1 cellular context compared by ENCODE assay signal in the genomic region with DNA sequence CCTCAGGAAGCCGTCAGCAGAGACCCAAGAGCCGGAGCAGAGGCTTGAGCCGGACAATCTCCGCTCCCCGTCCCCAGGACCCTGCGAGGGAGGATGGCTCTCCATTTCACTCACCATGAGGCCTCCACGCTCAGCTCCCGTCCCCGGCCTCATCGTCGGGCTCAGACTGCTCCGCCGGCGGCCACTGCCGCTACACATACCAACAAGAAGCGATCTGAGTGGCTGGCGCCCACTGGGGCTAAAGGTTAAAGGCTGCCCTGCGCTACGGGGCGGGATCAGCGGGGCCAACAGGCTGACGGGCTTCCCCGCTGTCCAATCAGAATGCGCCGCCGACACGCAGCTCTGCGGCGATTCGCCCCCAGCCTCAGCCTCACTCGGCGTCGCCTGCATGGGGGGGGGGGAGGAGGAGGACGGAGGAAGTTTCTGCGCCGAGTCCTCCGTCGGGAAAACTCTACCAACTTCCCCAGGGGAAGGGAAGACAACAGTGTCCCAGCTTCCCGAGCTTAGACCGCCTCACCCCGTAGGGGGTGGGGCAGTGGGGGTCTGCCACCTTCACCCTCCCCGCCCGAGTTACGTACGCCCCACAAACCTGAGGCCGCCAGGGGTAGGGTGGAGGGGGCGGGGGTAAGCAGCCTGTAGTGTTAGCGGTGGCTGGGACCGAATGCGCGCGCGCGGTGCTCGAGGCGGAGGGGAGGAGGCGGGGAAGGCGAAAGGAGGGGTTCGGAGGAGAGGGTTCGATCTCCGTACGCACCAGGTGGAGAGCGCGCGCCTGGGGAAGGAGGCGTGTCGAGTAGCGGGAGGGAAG.
TF ChIP-seq lines count a peak whose summit lies in the region.

A gene (minus strand): TSS at position 220 of the 805 bp plus-strand sequence. CDS start 22 bp downstream, at position 198.

TF ChIP-seq in HepG2, 621 proteins besides CTCF, POLR2A, EP300 and RAD21 (continued from another document and continues in another):
- TF ChIP-seq, protein P1, sequence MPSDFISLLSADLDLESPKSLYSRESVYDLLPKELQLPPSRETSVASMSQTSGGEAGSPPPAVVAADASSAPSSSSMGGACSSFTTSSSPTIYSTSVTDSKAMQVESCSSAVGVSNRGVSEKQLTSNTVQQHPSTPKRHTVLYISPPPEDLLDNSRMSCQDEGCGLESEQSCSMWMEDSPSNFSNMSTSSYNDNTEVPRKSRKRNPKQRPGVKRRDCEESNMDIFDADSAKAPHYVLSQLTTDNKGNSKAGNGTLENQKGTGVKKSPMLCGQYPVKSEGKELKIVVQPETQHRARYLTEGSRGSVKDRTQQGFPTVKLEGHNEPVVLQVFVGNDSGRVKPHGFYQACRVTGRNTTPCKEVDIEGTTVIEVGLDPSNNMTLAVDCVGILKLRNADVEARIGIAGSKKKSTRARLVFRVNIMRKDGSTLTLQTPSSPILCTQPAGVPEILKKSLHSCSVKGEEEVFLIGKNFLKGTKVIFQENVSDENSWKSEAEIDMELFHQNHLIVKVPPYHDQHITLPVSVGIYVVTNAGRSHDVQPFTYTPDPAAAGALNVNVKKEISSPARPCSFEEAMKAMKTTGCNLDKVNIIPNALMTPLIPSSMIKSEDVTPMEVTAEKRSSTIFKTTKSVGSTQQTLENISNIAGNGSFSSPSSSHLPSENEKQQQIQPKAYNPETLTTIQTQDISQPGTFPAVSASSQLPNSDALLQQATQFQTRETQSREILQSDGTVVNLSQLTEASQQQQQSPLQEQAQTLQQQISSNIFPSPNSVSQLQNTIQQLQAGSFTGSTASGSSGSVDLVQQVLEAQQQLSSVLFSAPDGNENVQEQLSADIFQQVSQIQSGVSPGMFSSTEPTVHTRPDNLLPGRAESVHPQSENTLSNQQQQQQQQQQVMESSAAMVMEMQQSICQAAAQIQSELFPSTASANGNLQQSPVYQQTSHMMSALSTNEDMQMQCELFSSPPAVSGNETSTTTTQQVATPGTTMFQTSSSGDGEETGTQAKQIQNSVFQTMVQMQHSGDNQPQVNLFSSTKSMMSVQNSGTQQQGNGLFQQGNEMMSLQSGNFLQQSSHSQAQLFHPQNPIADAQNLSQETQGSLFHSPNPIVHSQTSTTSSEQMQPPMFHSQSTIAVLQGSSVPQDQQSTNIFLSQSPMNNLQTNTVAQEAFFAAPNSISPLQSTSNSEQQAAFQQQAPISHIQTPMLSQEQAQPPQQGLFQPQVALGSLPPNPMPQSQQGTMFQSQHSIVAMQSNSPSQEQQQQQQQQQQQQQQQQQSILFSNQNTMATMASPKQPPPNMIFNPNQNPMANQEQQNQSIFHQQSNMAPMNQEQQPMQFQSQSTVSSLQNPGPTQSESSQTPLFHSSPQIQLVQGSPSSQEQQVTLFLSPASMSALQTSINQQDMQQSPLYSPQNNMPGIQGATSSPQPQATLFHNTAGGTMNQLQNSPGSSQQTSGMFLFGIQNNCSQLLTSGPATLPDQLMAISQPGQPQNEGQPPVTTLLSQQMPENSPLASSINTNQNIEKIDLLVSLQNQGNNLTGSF (CRISPR knock-in tag; IDR thresholded peaks at IDR 0.05): no peak
- no peak for TF ChIP-seq ZNF326 (CRISPR knock-in tag; IDR thresholded peaks at IDR 0.05; ENCODE audit: borderline replicate concordance)
- peak in 1 of 2 experiments; percentile 72; a peak in 1 of 4 replicates for TF ChIP-seq KLF16 (CRISPR knock-in tag; IDR thresholded peaks at IDR 0.05)
- no peak for TF ChIP-seq SYNCRIP (IDR thresholded peaks at IDR 0.05; ENCODE audit: insufficient read depth, low read depth, low read length)
- TF ChIP-seq NR2F2 (IDR thresholded peaks at IDR 0.05; ENCODE audit: borderline replicate concordance, low read depth): peak; percentile 81; the same call in 1 of the 2 replicates
- no peak for TF ChIP-seq MBNL3 (CRISPR knock-in tag; conservative IDR thresholded peaks at IDR 0.05)
- no peak for TF ChIP-seq MIXL1 (CRISPR knock-in tag; IDR thresholded peaks at IDR 0.05)
- peak; percentile 89; the same call in 1 of the 2 replicates for TF ChIP-seq ZNF572 (CRISPR knock-in tag; IDR thresholded peaks at IDR 0.05)
- TF ChIP-seq ZNF33A (CRISPR knock-in tag; IDR thresholded peaks at IDR 0.05; ENCODE audit: borderline replicate concordance): no peak
- TF ChIP-seq ZNF101 (CRISPR knock-in tag; IDR thresholded peaks at IDR 0.05; ENCODE audit: borderline replicate concordance, low read depth): 0 out of 2 replicates have a peak, but pooled peaks have one; percentile 66
- TF ChIP-seq ISX (CRISPR knock-in tag; conservative IDR thresholded peaks at IDR 0.05): 0 out of 2 replicates have a peak, but pooled peaks have one; percentile 5
- peak; percentile 99 for TF ChIP-seq ZNF34 (CRISPR knock-in tag; IDR thresholded peaks at IDR 0.05; ENCODE audit: borderline replicate concordance)
- TF ChIP-seq DNMT1 (CRISPR knock-in tag; IDR thresholded peaks at IDR 0.05): 0 out of 2 replicates have a peak, but pooled peaks have one; percentile 32
- no peak; the same call in 1 of the 2 replicates for TF ChIP-seq EHMT2 (IDR thresholded peaks at IDR 0.05; ENCODE audit: borderline replicate concordance, low read depth, low read length)
- peak; percentile 96 for TF ChIP-seq GLI4 (CRISPR knock-in tag; IDR thresholded peaks at IDR 0.05; ENCODE audit: borderline replicate concordance)
- TF ChIP-seq REL (CRISPR knock-in tag; conservative IDR thresholded peaks at IDR 0.05): peak; percentile 83
- peak; percentile 83; the same call in 1 of the 2 replicates for TF ChIP-seq ZNF335 (CRISPR knock-in tag; IDR thresholded peaks at IDR 0.05)
- TF ChIP-seq, protein P2, sequence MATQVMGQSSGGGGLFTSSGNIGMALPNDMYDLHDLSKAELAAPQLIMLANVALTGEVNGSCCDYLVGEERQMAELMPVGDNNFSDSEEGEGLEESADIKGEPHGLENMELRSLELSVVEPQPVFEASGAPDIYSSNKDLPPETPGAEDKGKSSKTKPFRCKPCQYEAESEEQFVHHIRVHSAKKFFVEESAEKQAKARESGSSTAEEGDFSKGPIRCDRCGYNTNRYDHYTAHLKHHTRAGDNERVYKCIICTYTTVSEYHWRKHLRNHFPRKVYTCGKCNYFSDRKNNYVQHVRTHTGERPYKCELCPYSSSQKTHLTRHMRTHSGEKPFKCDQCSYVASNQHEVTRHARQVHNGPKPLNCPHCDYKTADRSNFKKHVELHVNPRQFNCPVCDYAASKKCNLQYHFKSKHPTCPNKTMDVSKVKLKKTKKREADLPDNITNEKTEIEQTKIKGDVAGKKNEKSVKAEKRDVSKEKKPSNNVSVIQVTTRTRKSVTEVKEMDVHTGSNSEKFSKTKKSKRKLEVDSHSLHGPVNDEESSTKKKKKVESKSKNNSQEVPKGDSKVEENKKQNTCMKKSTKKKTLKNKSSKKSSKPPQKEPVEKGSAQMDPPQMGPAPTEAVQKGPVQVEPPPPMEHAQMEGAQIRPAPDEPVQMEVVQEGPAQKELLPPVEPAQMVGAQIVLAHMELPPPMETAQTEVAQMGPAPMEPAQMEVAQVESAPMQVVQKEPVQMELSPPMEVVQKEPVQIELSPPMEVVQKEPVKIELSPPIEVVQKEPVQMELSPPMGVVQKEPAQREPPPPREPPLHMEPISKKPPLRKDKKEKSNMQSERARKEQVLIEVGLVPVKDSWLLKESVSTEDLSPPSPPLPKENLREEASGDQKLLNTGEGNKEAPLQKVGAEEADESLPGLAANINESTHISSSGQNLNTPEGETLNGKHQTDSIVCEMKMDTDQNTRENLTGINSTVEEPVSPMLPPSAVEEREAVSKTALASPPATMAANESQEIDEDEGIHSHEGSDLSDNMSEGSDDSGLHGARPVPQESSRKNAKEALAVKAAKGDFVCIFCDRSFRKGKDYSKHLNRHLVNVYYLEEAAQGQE (IDR thresholded peaks at IDR 0.05; ENCODE audit: borderline replicate concordance in 1 of 2, low read depth in 1 of 2, low read length in 2 of 2): peak in 1 of 2 experiments; percentile 22; a peak in 1 of 4 replicates
- no peak for TF ChIP-seq SATB2 (CRISPR knock-in tag; IDR thresholded peaks at IDR 0.05)
- TF ChIP-seq ZNF510 (CRISPR knock-in tag; IDR thresholded peaks at IDR 0.05; ENCODE audit: low read depth): peak; percentile 99
- TF ChIP-seq, protein P3, sequence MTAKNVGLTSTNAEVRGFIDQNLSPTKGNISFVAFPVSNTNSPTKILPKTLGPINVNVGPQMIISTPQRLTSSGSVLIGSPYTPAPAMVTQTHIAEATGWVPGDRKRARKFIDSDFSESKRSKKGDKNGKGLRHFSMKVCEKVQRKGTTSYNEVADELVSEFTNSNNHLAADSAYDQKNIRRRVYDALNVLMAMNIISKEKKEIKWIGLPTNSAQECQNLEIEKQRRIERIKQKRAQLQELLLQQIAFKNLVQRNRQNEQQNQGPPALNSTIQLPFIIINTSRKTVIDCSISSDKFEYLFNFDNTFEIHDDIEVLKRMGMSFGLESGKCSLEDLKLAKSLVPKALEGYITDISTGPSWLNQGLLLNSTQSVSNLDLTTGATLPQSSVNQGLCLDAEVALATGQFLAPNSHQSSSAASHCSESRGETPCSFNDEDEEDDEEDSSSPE (CRISPR knock-in tag; IDR thresholded peaks at IDR 0.05): peak; percentile 62; the same call in 1 of the 2 replicates
- TF ChIP-seq NKX3-1 (CRISPR knock-in tag; IDR thresholded peaks at IDR 0.05): 0 out of 2 replicates have a peak, but pooled peaks have one; percentile 17
- TF ChIP-seq EEA1 (CRISPR knock-in tag; IDR thresholded peaks at IDR 0.05; ENCODE audit: borderline replicate concordance): peak; percentile 63; the same call in 1 of the 2 replicates
- TF ChIP-seq, protein P4, sequence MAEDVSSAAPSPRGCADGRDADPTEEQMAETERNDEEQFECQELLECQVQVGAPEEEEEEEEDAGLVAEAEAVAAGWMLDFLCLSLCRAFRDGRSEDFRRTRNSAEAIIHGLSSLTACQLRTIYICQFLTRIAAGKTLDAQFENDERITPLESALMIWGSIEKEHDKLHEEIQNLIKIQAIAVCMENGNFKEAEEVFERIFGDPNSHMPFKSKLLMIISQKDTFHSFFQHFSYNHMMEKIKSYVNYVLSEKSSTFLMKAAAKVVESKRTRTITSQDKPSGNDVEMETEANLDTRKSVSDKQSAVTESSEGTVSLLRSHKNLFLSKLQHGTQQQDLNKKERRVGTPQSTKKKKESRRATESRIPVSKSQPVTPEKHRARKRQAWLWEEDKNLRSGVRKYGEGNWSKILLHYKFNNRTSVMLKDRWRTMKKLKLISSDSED (CRISPR knock-in tag; IDR thresholded peaks at IDR 0.05): no peak
- TF ChIP-seq, protein P5, sequence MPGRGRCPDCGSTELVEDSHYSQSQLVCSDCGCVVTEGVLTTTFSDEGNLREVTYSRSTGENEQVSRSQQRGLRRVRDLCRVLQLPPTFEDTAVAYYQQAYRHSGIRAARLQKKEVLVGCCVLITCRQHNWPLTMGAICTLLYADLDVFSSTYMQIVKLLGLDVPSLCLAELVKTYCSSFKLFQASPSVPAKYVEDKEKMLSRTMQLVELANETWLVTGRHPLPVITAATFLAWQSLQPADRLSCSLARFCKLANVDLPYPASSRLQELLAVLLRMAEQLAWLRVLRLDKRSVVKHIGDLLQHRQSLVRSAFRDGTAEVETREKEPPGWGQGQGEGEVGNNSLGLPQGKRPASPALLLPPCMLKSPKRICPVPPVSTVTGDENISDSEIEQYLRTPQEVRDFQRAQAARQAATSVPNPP (CRISPR knock-in tag; IDR thresholded peaks at IDR 0.05): 0 out of 2 replicates have a peak, but pooled peaks have one; percentile 22
- no peak for TF ChIP-seq TP53 (CRISPR knock-in tag; conservative IDR thresholded peaks at IDR 0.05)
- TF ChIP-seq, protein P6, sequence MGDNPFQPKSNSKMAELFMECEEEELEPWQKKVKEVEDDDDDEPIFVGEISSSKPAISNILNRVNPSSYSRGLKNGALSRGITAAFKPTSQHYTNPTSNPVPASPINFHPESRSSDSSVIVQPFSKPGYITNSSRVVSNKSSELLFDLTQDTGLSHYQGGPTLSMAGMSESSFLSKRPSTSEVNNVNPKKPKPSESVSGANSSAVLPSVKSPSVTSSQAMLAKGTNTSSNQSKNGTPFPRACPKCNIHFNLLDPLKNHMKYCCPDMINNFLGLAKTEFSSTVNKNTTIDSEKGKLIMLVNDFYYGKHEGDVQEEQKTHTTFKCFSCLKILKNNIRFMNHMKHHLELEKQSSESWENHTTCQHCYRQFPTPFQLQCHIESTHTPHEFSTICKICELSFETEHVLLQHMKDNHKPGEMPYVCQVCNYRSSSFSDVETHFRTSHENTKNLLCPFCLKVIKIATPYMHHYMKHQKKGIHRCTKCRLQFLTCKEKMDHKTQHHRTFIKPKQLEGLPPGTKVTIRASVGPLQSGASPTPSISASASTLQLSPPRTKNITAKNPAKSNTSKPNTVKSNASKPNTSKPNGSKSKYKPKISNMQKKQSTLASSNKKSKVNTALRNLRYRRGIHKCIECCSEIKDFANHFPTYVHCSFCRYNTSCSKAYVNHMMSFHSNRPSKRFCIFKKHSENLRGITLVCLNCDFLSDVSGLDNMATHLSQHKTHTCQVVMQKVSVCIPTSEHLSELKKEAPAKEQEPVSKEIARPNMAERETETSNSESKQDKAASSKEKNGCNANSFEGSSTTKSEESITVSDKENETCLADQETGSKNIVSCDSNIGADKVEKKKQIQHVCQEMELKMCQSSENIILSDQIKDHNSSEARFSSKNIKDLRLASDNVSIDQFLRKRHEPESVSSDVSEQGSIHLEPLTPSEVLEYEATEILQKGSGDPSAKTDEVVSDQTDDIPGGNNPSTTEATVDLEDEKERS (CRISPR knock-in tag; IDR thresholded peaks at IDR 0.05): peak; percentile 88; the same call in 1 of the 2 replicates
- TF ChIP-seq ZNF556 (CRISPR knock-in tag; IDR thresholded peaks at IDR 0.05; ENCODE audit: borderline replicate concordance): peak; percentile 87
- peak; percentile 67; the same call in 1 of the 2 replicates for TF ChIP-seq ZBTB7A (CRISPR knock-in tag; IDR thresholded peaks at IDR 0.05)
